8 cellular contexts compared by ENCODE assay signal in the genomic region with DNA sequence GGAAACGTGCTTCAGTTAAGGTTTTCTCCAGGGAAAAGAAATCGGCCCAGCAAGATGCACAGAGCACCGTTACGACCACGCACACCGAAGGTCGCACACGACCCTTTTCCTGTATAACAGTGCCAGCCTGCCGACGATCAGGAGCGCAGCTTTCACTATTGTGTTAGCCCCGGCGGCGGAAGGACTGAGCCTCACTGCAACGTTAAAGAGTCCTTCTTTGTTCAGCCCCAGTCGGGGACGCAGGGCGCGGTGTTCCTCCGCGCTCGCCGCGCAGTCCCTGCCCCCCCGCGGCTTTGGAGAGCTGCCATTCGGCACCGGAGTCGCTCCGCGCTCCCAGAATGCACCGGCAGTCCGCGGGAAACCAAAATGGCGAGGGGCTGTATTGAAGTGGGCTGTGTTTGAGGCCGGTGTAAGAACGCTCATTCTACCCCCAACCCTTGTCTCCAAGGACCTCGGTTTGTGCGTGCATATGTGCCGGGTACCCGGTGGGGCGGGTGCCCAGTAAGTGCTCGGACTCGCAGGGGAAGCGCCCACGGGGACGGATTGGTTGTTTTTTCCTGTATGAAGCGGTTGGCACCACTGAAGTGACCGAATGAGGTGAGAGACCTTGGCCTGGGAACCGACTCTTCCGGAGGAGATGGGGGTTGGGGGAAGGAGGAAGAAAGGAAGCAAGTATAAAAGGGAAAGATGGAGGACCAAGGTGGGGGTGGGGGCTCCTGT. TPM values are rescaled to one million over a fixed set of nuclear protein-coding genes. Genes with fewer than 3 reads are reported as not detected.
A peak's percentile ranks its signal among the peaks of the same experiment; 100 is the strongest.
DNase-seq lines count a peak whose midpoint lies in the region; ATAC-seq and TF ChIP-seq lines count a peak whose summit lies in the region.

A gene (plus strand): TSS at position 349 of the 720 bp plus-strand sequence. CDS start 244 bp downstream, at position 593.

- H3K36me3 Mint-ChIP-seq in activated T-helper 1 cell treated with anti-CD3 and anti-CD28 coated beads, Interleukin-12 subunit alpha, Interleukin-12 subunit beta, Interleukin-2, Interleukin-4 antibody, amounts not matched to agents 30 ng/mL and 10 ng/mL and 1 ng/mL, durations not matched to agents 14 hours and 24 hours and 36 hours (ENCODE audit: low read depth) = peaks cover 20% of the 10 kb centered on the region
- peaks cover 0 to 4% of the 10 kb centered on the region in 2 donors for H3K36me3 Mint-ChIP-seq in naive B cell
- peaks cover 29% of the 10 kb centered on the region for H3K36me3 Mint-ChIP-seq in stimulated activated effector memory CD8-positive, alpha-beta T cell treated with anti-CD3 and anti-CD28 coated beads, Interleukin-12 subunit alpha, Interleukin-12 subunit beta, amount 100 ng/mL, for 72 hours

- H3K4me1 Mint-ChIP-seq in activated T-helper 1 cell treated with anti-CD3 and anti-CD28 coated beads, Interleukin-12 subunit alpha, Interleukin-12 subunit beta, Interleukin-2, Interleukin-4 antibody, amounts not matched to agents 30 ng/mL and 10 ng/mL and 1 ng/mL, durations not matched to agents 14 hours and 24 hours and 36 hours (ENCODE audit: low read depth) = peaks cover 58% of the 10 kb centered on the region
- H3K4me1 Mint-ChIP-seq in naive B cell = peaks cover 28 to 53% (median 38%) of the 10 kb centered on the region in 3 donors
- H3K4me1 Mint-ChIP-seq in stimulated activated effector memory CD8-positive, alpha-beta T cell treated with anti-CD3 and anti-CD28 coated beads, Interleukin-12 subunit alpha, Interleukin-12 subunit beta, amount 100 ng/mL, for 72 hours = peaks cover 29% of the 10 kb centered on the region

- peak within 1 kb of the TSS; percentile 98 for H3K4me3 Mint-ChIP-seq in activated T-helper 1 cell treated with anti-CD3 and anti-CD28 coated beads, Interleukin-12 subunit alpha, Interleukin-12 subunit beta, Interleukin-2, Interleukin-4 antibody, amounts not matched to agents 30 ng/mL and 10 ng/mL and 1 ng/mL, durations not matched to agents 14 hours and 24 hours and 36 hours
- peak within 1 kb of the TSS; percentile 89 to 100 (median 96) for H3K4me3 Mint-ChIP-seq in naive B cell
- H3K4me3 Mint-ChIP-seq in stimulated activated effector memory CD8-positive, alpha-beta T cell treated with anti-CD3 and anti-CD28 coated beads, Interleukin-12 subunit alpha, Interleukin-12 subunit beta, amount 100 ng/mL, for 72 hours = peak within 1 kb of the TSS; percentile 93

- intact Hi-C loops in activated T-helper 1 cell treated with anti-CD3 and anti-CD28 coated beads, Interleukin-12 subunit alpha, Interleukin-12 subunit beta, Interleukin-2, Interleukin-4 antibody, amounts not matched to agents 30 ng/mL and 10 ng/mL and 1 ng/mL, durations not matched to agents 14 hours and 24 hours and 36 hours (cut with micrococcal nuclease) = loop anchor here (1.0 to 5.0 kb wide), 9 partner anchors 37 to 782 kb away; a partner anchor contains a TSS

- H3K27ac Mint-ChIP-seq in activated T-helper 1 cell treated with anti-CD3 and anti-CD28 coated beads, Interleukin-12 subunit alpha, Interleukin-12 subunit beta, Interleukin-2, Interleukin-4 antibody, amounts not matched to agents 30 ng/mL and 10 ng/mL and 1 ng/mL, durations not matched to agents 14 hours and 24 hours and 36 hours = peak within 1 kb of the TSS; percentile 95
- peak within 1 kb of the TSS; percentile 92 to 98 (median 97) for H3K27ac Mint-ChIP-seq in naive B cell
- peak within 1 kb of the TSS; percentile 95 for H3K27ac Mint-ChIP-seq in stimulated activated effector memory CD8-positive, alpha-beta T cell treated with anti-CD3 and anti-CD28 coated beads, Interleukin-12 subunit alpha, Interleukin-12 subunit beta, amount 100 ng/mL, for 72 hours

- ATAC-seq in naive B cell (ENCODE audit: low read depth in 2 of 2) = peak; percentile 84 to 88
- peak; percentile 98 for ATAC-seq in stimulated activated effector memory CD8-positive, alpha-beta T cell treated with anti-CD3 and anti-CD28 coated beads, Interleukin-12 subunit alpha, Interleukin-12 subunit beta, amount 100 ng/mL, for 72 hours

- H3K4me3 ChIP-seq in LNCaP clone FGC (ENCODE audit: low read depth, low read length) = peak within 1 kb of the TSS; percentile 99

- DNase-seq in EH (ENCODE audit: low read depth) = peak; percentile 92
- peak; percentile 64 for DNase-seq in GOT3 (lab: John Stamatoyannopoulos, UW)
- peak; percentile 91 for DNase-seq in LNCaP clone FGC (ENCODE audit: low read depth)
- peak; percentile 94 for DNase-seq in RPMI8226
- peak; percentile 93 for DNase-seq in activated T-helper 1 cell treated with anti-CD3 and anti-CD28 coated beads, Interleukin-12 subunit alpha, Interleukin-12 subunit beta, Interleukin-2, Interleukin-4 antibody, amounts not matched to agents 30 ng/mL and 10 ng/mL and 1 ng/mL, durations not matched to agents 14 hours and 24 hours and 36 hours (ENCODE audit: low spot score)
- DNase-seq in fibroblast of gingiva (ENCODE audit: low read depth) = peak; percentile 99
- peak; percentile 93 for DNase-seq in naive B cell
- DNase-seq in stimulated activated effector memory CD8-positive, alpha-beta T cell treated with anti-CD3 and anti-CD28 coated beads, Interleukin-12 subunit alpha, Interleukin-12 subunit beta, amount 100 ng/mL, for 72 hours (ENCODE audit: low spot score in 2 of 2) = peak; percentile 89 to 96

- H3K27me3 Mint-ChIP-seq in activated T-helper 1 cell treated with anti-CD3 and anti-CD28 coated beads, Interleukin-12 subunit alpha, Interleukin-12 subunit beta, Interleukin-2, Interleukin-4 antibody, amounts not matched to agents 30 ng/mL and 10 ng/mL and 1 ng/mL, durations not matched to agents 14 hours and 24 hours and 36 hours (ENCODE audit: insufficient read depth) = no peaks in the 10 kb centered on the region
- no peaks in the 10 kb centered on the region for H3K27me3 Mint-ChIP-seq in naive B cell

- H3K9me3 Mint-ChIP-seq in activated T-helper 1 cell treated with anti-CD3 and anti-CD28 coated beads, Interleukin-12 subunit alpha, Interleukin-12 subunit beta, Interleukin-2, Interleukin-4 antibody, amounts not matched to agents 30 ng/mL and 10 ng/mL and 1 ng/mL, durations not matched to agents 14 hours and 24 hours and 36 hours = peaks cover 5% of the 10 kb centered on the region
- H3K9me3 Mint-ChIP-seq in naive B cell = no peaks in the 10 kb centered on the region
- H3K9me3 Mint-ChIP-seq in stimulated activated effector memory CD8-positive, alpha-beta T cell treated with anti-CD3 and anti-CD28 coated beads, Interleukin-12 subunit alpha, Interleukin-12 subunit beta, amount 100 ng/mL, for 72 hours = no peaks in the 10 kb centered on the region

- no peak for TF ChIP-seq CTCF in LNCaP clone FGC (IDR thresholded peaks at IDR 0.05; ENCODE audit: control insufficient read depth, extremely low read depth, insufficient read depth)

RNA-seq across cellular contexts. Expression of the gene that starts here (rescaled TPM):
- 68.4 and 71.0 TPM in 2 replicates for total RNA-seq in activated T-helper 1 cell treated with anti-CD3 and anti-CD28 coated beads, Interleukin-12 subunit alpha, Interleukin-12 subunit beta, Interleukin-2, Interleukin-4 antibody, amounts not matched to agents 30 ng/mL and 10 ng/mL and 1 ng/mL, durations not matched to agents 14 hours and 24 hours and 36 hours
- polyA plus RNA-seq in naive B cell (ENCODE audit: low read depth in 6 of 6) = 100 to 1,000 TPM in 3 of 6 donors, 10 to 100 TPM in 3; 83.6 to 146 (median 97.7) TPM

Comparison
In these comparisons a context has a peak if more than half of its experiments do, and no peak if none do; other contexts are left out.
1. Peak in every context shown above with its lines: DNase-seq, ATAC-seq and H3K4me3 ChIP-seq.